ENCODE assay signal across 8 cellular contexts in genomic region chr3:114454592-114455251, GRCh38.
DNase-seq lines count a peak whose midpoint lies in the region; ATAC-seq and TF ChIP-seq lines count a peak whose summit lies in the region.

No MANE protein-coding gene starts in this region.

- H3K27me3 ChIP-seq in ACC112 (ENCODE audit: insufficient read depth, low read length) (no peaks in the 10 kb centered on the region), HUES6 (ENCODE audit: control insufficient read depth, insufficient read depth, low read length) (peaks cover 15% of the 10 kb centered on the region; the same call in 1 of the 2 replicates), adipocyte (replicated peaks; ENCODE audit: control insufficient read depth, insufficient read depth, low read length) (no peaks in the 10 kb centered on the region), suprapubic skin (no peaks in the 10 kb centered on the region)

- H3K9ac ChIP-seq in HUES6 (ENCODE audit: low read length) (peak overlapping the region; percentile 1), adipocyte (ENCODE audit: low read length) (peak overlapping the region; percentile 60)

- H3K4me1 ChIP-seq in ACC112 (ENCODE audit: control insufficient read depth, insufficient read depth, low read length, unreplicated experiment), result peaks cover 17% of the 10 kb centered on the region
- H3K4me1 ChIP-seq in HUES6 (ENCODE audit: control insufficient read depth, insufficient read depth, low read length), result peaks cover 1% of the 10 kb centered on the region; the same call in 1 of the 2 replicates
- H3K4me1 ChIP-seq in adipocyte (ENCODE audit: control insufficient read depth, insufficient read depth, low read length), result peaks cover 31% of the 10 kb centered on the region
- H3K4me1 ChIP-seq in suprapubic skin, result peaks cover 28% of the 10 kb centered on the region

- H3K4me3 ChIP-seq in ACC112 (ENCODE audit: low read depth, low read length) (peak overlapping the region; percentile 77), HUES6 (ENCODE audit: low read depth, low read length) (peak overlapping the region; percentile 68), adipocyte (ENCODE audit: low read length) (peak overlapping the region; percentile 77), suprapubic skin (peak overlapping the region; percentile 41)

- 13% methylated on average over 11 of the region's 11 CpGs for WGBS in suprapubic skin

- H3K9me3 ChIP-seq in HUES6 (ENCODE audit: control insufficient read depth, insufficient read depth, low read depth, low read length) (no peaks in the 10 kb centered on the region), adipocyte (ENCODE audit: control insufficient read depth, low read length) (no peaks in the 10 kb centered on the region), suprapubic skin (no peaks in the 10 kb centered on the region)

- DNase-seq in adipocyte (ENCODE audit: low read depth), result peak; percentile 23
- DNase-seq in inferior parietal cortex (ENCODE audit: extremely low spot score), result peak; percentile 53
- DNase-seq in suprapubic skin (ENCODE audit: low spot score in 2 of 2), result no peak
- no peak for DNase-seq in HPDE6-E6E7 (ENCODE audit: extremely low spot score)

- no peak for ATAC-seq in HG03565 (IDR thresholded peaks at IDR 0.05; ENCODE audit: unreplicated experiment)
- no peak for ATAC-seq in GM18502 (IDR thresholded peaks at IDR 0.05; ENCODE audit: poor library complexity, unreplicated experiment)

- H3K36me3 ChIP-seq in ACC112 (ENCODE audit: insufficient read depth, low read length) (no peaks in the 10 kb centered on the region), HUES6 (ENCODE audit: control insufficient read depth, insufficient read depth, low read length) (no peaks in the 10 kb centered on the region), adipocyte (ENCODE audit: control insufficient read depth, insufficient read depth, low read length, severe bottlenecking) (no peaks in the 10 kb centered on the region), suprapubic skin (no peaks in the 10 kb centered on the region)

- H3K27ac ChIP-seq in ACC112 (ENCODE audit: low read depth, low read length), result no peak overlapping the region
- no peak overlapping the region for H3K27ac ChIP-seq in HUES6 (ENCODE audit: low read depth, low read length)
- H3K27ac ChIP-seq in suprapubic skin, result peak overlapping the region; percentile 42

- no peak for TF ChIP-seq POLR2A in suprapubic skin (IDR thresholded peaks at IDR 0.05)

- TF ChIP-seq EP300 in suprapubic skin (IDR thresholded peaks at IDR 0.05), result no peak

- peak in 1 of 2 donors; percentile 19 for TF ChIP-seq CTCF in suprapubic skin (IDR thresholded peaks at IDR 0.05)

- H3K79me2 ChIP-seq in ACC112 (ENCODE audit: control insufficient read depth, insufficient read depth, low read length, unreplicated experiment), result peaks cover 2% of the 10 kb centered on the region

- peak overlapping the region; percentile 8 for H2AFZ ChIP-seq in ACC112 (ENCODE audit: low read length, unreplicated experiment)

Comparison
In these comparisons a context has a peak if more than half of its experiments do, and no peak if none do; other contexts are left out.
1. DNase-seq: peak in adipocyte (single experiment) and inferior parietal cortex (single experiment); none in suprapubic skin (0 of 2) and HPDE6-E6E7 (single experiment).
2. Peak in every context shown above with its lines, with median percentiles within 50 percentile points of each other: H3K4me3 ChIP-seq.